12 cellular contexts compared by ENCODE assay signal in the genomic region with DNA sequence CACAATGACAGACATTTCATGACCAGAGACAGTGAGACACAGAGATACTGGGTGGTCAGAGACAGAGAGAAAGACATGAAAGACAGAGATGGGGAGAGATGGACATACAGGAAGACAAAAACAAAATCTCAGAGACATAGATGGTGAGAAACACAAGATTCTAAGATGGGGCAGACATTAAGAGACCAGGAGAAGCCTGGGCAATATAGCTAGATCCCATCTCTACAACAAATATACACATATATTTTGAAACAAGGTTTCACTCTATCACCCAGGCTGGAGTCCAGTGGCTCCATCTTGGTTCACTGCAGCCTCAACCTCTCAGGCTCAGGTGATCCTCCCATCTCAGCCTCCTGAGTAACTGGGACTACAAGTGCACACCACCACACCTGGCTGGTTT. TPM values are rescaled to one million over a fixed set of nuclear protein-coding genes. Genes with fewer than 3 reads are reported as not detected.
DNase-seq lines count a peak whose midpoint lies in the region; ATAC-seq and TF ChIP-seq lines count a peak whose summit lies in the region.
"Had no signal": no experiment of that assay in that cellular context is flagged by ENCODE, and none has a peak within 500 bp of the region (broad histone marks: within the 10 kb centered on the region; RNA-seq: fewer than 3 reads in every experiment).

No MANE protein-coding gene starts in this region.

- POLR2A ChIA-PET in MCF 10A (lab: Yijun Ruan, JAX): interaction anchor here (1.3 to 1.6 kb wide), 2 partner anchors 16 to 38 kb away, joined by 3 to 4 read pairs; partner anchors contain the start of gene ZNF48

- in situ Hi-C loops in mammary epithelial cell (cut with MboI; ENCODE audit: low sequenced_read_pairs in 2 of 2): no loop called here

- intact Hi-C loops in MCF 10A (cut with micrococcal nuclease): no loop called here
- intact Hi-C loops in mammary epithelial cell (cut with micrococcal nuclease): no loop called here

- H3K27me3 Mint-ChIP-seq in MCF 10A (ENCODE audit: insufficient read depth, unreplicated experiment): no peaks in the 10 kb centered on the region
- H3K27me3 Mint-ChIP-seq in endodermal cell (ENCODE audit: insufficient read depth): peaks cover 4% of the 10 kb centered on the region
- H3K27me3 Mint-ChIP-seq in stimulated activated naive CD8-positive, alpha-beta T cell treated with anti-CD3 and anti-CD28 coated beads, Interleukin-15, amount 100 ng/mL, for 72 hours: no peaks in the 10 kb centered on the region

- H3K36me3 ChIP-seq in mammary epithelial cell (ENCODE audit: insufficient read depth, low read length) (no peaks in the 10 kb centered on the region), endodermal cell (ENCODE audit: control insufficient read depth, insufficient read depth, low read length) (peaks cover 8% of the 10 kb centered on the region)

- no peak for ATAC-seq in stimulated activated naive CD8-positive, alpha-beta T cell treated with anti-CD3 and anti-CD28 coated beads, Interleukin-15, amount 100 ng/mL, for 72 hours

- TF ChIP-seq CTCF in MCF 10A (IDR thresholded peaks at IDR 0.05; ENCODE audit: unreplicated experiment): no peak
- TF ChIP-seq CTCF in mammary epithelial cell (conservative IDR thresholded peaks at IDR 0.05 in 1 of 2, IDR thresholded peaks at IDR 0.05 in 1 of 2; ENCODE audit: extremely low read depth in 1 of 2, insufficient read depth in 1 of 2, low read depth in 1 of 2, low read length in 2 of 2): no peak
- no peak for TF ChIP-seq CTCF in endodermal cell (conservative IDR thresholded peaks at IDR 0.05)

- H3K9ac ChIP-seq in mammary epithelial cell (ENCODE audit: insufficient read depth, low read length) (no peak overlapping the region), endodermal cell (ENCODE audit: extremely low read depth, low read length, poor library complexity, severe bottlenecking) (no peak overlapping the region)

- DNase-seq in MCF 10A (ENCODE audit: unreplicated experiment) (no peak), mammary epithelial cell (no peak), endodermal cell (no peak), cerebellar nuclear complex (lab: John Stamatoyannopoulos, UW) (no peak), NCI-H2171 (lab: John Stamatoyannopoulos, UW) (no peak)
- DNase-seq in stimulated activated naive CD8-positive, alpha-beta T cell treated with anti-CD3 and anti-CD28 coated beads, Interleukin-15, amount 100 ng/mL, for 72 hours: no peak
- DNase-seq in central memory CD4-positive, alpha-beta T cell: no peak
- DNase-seq: dorsolateral prefrontal cortex, mesendoderm, NCI-H2081 treated with DMSO at 0.1 percent for 48 hours had no signal

- H3K4me1 ChIP-seq in mammary epithelial cell (ENCODE audit: insufficient read depth, low read length) (peaks cover 16% of the 10 kb centered on the region), endodermal cell (ENCODE audit: control insufficient read depth, insufficient read depth, low read length) (peaks cover 6% of the 10 kb centered on the region)

- CTCF ChIA-PET in MCF 10A (lab: Yijun Ruan, JAX) (no interaction called here), mammary epithelial cell (lab: Charles Lee; ENCODE audit: low non-redundant PET) (no interaction called here)

- H3K4me1 Mint-ChIP-seq in MCF 10A (ENCODE audit: insufficient read depth, unreplicated experiment) (peaks cover 13% of the 10 kb centered on the region), endodermal cell (peaks cover 10% of the 10 kb centered on the region)
- peaks cover 85% of the 10 kb centered on the region for H3K4me1 Mint-ChIP-seq in stimulated activated naive CD8-positive, alpha-beta T cell treated with anti-CD3 and anti-CD28 coated beads, Interleukin-15, amount 100 ng/mL, for 72 hours

- H3K36me3 Mint-ChIP-seq in MCF 10A (ENCODE audit: insufficient read depth, unreplicated experiment): peaks cover 20% of the 10 kb centered on the region
- peaks cover 3% of the 10 kb centered on the region for H3K36me3 Mint-ChIP-seq in endodermal cell (ENCODE audit: low read depth)

- peak; percentile 14; the same call in 1 of the 2 replicates for TF ChIP-seq POLR2A in Raji (IDR thresholded peaks at IDR 0.05; ENCODE audit: insufficient read depth, low read depth, low read length)

- dilution Hi-C loops in mammary epithelial cell (cut with HindIII; ENCODE audit: low sequenced_read_pairs): no loop called here

- H3K4me3 Mint-ChIP-seq in MCF 10A (ENCODE audit: unreplicated experiment): peak overlapping the region; percentile 92
- peak overlapping the region; percentile 92 for H3K4me3 Mint-ChIP-seq in endodermal cell
- peak overlapping the region; percentile 99 to 100 for H3K4me3 Mint-ChIP-seq in stimulated activated naive CD8-positive, alpha-beta T cell treated with anti-CD3 and anti-CD28 coated beads, Interleukin-15, amount 100 ng/mL, for 72 hours

- H3K4me3 ChIP-seq in mammary epithelial cell (replicated peaks in 1 of 3; ENCODE audit: insufficient read depth in 1 of 3, low read depth in 2 of 3, low read length in 3 of 3) (no peak overlapping the region), endodermal cell (ENCODE audit: low read length) (no peak overlapping the region)

- H3K27ac ChIP-seq in mammary epithelial cell (ENCODE audit: insufficient read depth, low read depth, low read length) (no peak overlapping the region), endodermal cell (ENCODE audit: low read depth, low read length) (no peak overlapping the region)

- no peaks in the 10 kb centered on the region for H3K9me3 ChIP-seq in mammary epithelial cell (replicated peaks; ENCODE audit: insufficient read depth, low read length)
- H3K9me3 ChIP-seq in endodermal cell (ENCODE audit: control insufficient read depth, low read length): no peaks in the 10 kb centered on the region

- H3K79me2 ChIP-seq in mammary epithelial cell (ENCODE audit: insufficient read depth, low read length): peaks cover 7% of the 10 kb centered on the region

- BruUV-seq in MCF 10A (replicated peaks; lab: Mats Ljungman, UMichigan) (TSS peak; percentile 43), mammary epithelial cell (replicated peaks; lab: Mats Ljungman, UMichigan) (no TSS peak)

- H3K4me2 ChIP-seq in mammary epithelial cell (ENCODE audit: insufficient read depth, low read depth, low read length): no peak overlapping the region

- no peaks in the 10 kb centered on the region for H4K20me1 ChIP-seq in mammary epithelial cell (ENCODE audit: insufficient read depth, low read length)

- H2AFZ ChIP-seq in mammary epithelial cell (ENCODE audit: low read depth, low read length): no peak overlapping the region

- H3K9me3 Mint-ChIP-seq in MCF 10A (ENCODE audit: unreplicated experiment) (no peaks in the 10 kb centered on the region), endodermal cell (no peaks in the 10 kb centered on the region)
- H3K9me3 Mint-ChIP-seq in stimulated activated naive CD8-positive, alpha-beta T cell treated with anti-CD3 and anti-CD28 coated beads, Interleukin-15, amount 100 ng/mL, for 72 hours: no peaks in the 10 kb centered on the region

- H3K27me3 ChIP-seq in mammary epithelial cell (ENCODE audit: insufficient read depth, low read length): no peaks in the 10 kb centered on the region
- H3K27me3 ChIP-seq in endodermal cell (ENCODE audit: control insufficient read depth, insufficient read depth, low read length, poor library complexity, severe bottlenecking): no peaks in the 10 kb centered on the region
- H3K27me3 ChIP-seq: dorsolateral prefrontal cortex had no signal

- peak overlapping the region; percentile 99 for H3K27ac Mint-ChIP-seq in MCF 10A (ENCODE audit: low read depth, unreplicated experiment)
- no peak overlapping the region for H3K27ac Mint-ChIP-seq in endodermal cell
- peak overlapping the region in 1 of 2 donors; percentile 20 for H3K27ac Mint-ChIP-seq in stimulated activated naive CD8-positive, alpha-beta T cell treated with anti-CD3 and anti-CD28 coated beads, Interleukin-15, amount 100 ng/mL, for 72 hours

RNA-seq across cellular contexts. Expression of gene SEPTIN1, which starts 2.3 kb away (rescaled TPM):
- 1.3 and 1.7 TPM in 2 replicates for total RNA-seq in MCF 10A (2022)
- 1 to 10 TPM in 1 of 2 donors, not detected in 1; 2.0 TPM for total RNA-seq in mammary epithelial cell
- polyA plus RNA-seq in mammary epithelial cell: 0.03 TPM
- polyA minus RNA-seq in mammary epithelial cell: not detected
- 1 to 10 TPM; 1.1 to 2.3 TPM for total RNA-seq in endodermal cell
- 3.3 TPM for polyA plus RNA-seq in endodermal cell (2013, experiment 1 of 2)
- polyA plus RNA-seq in endodermal cell (2013, experiment 2 of 2): 2.0 TPM

RNA-seq across cellular contexts. Expression of gene MYL11, which starts 5.5 kb away (rescaled TPM):
- total RNA-seq in MCF 10A (2022): 1.2 and 1.6 TPM in 2 replicates
- total RNA-seq in mammary epithelial cell: not detected
- polyA plus RNA-seq in mammary epithelial cell: 0.29 TPM
- polyA minus RNA-seq in mammary epithelial cell: not detected
- total RNA-seq in endodermal cell: 1 to 10 TPM in 1 of 2 donors, not detected in 1; 1.2 TPM
- 0.64 TPM for polyA plus RNA-seq in endodermal cell (2013, experiment 1 of 2)
- 0.62 TPM for polyA plus RNA-seq in endodermal cell (2013, experiment 2 of 2)
- total RNA-seq: pulmonary artery endothelial cell had no signal

RNA-seq across cellular contexts. Expression of gene TBC1D10B, which starts 9.8 kb away (rescaled TPM):
- total RNA-seq in MCF 10A (2022) (46.5 and 48.0 TPM in 2 replicates), mammary epithelial cell (10 to 100 TPM; 27.3 to 45.5 TPM), endodermal cell (10 to 100 TPM; 30.7 to 36.3 TPM)
- polyA plus RNA-seq in mammary epithelial cell: 26.3 TPM
- polyA minus RNA-seq in mammary epithelial cell: 49.4 TPM
- 32.4 TPM for polyA plus RNA-seq in endodermal cell (2013, experiment 1 of 2)
- 27.8 TPM for polyA plus RNA-seq in endodermal cell (2013, experiment 2 of 2)

RNA-seq across cellular contexts. Expression of gene ZNF48, which starts 15.1 kb away (rescaled TPM):
- total RNA-seq in MCF 10A (2022) (11.0 and 12.4 TPM in 2 replicates), mammary epithelial cell (10 to 100 TPM in 1 of 2 donors, 1 to 10 TPM in 1; 8.8 to 17.7 TPM), endodermal cell (10 to 100 TPM; 40.1 to 58.4 TPM)
- polyA plus RNA-seq in mammary epithelial cell: 4.7 TPM
- polyA minus RNA-seq in mammary epithelial cell: 17.0 TPM
- polyA plus RNA-seq in endodermal cell (2013, experiment 1 of 2): 66.8 TPM
- polyA plus RNA-seq in endodermal cell (2013, experiment 2 of 2): 70.0 TPM

RNA-seq across cellular contexts. Expression of gene CD2BP2, which starts 25.0 kb away (rescaled TPM):
- total RNA-seq in MCF 10A (2022): 48.4 and 58.9 TPM in 2 replicates
- total RNA-seq in mammary epithelial cell: 10 to 100 TPM; 38.3 to 55.2 TPM
- polyA plus RNA-seq in mammary epithelial cell: 30.8 TPM
- 18.2 TPM for polyA minus RNA-seq in mammary epithelial cell
- total RNA-seq in endodermal cell: 10 to 100 TPM; 75.4 to 76.0 TPM
- polyA plus RNA-seq in endodermal cell (2013, experiment 1 of 2): 39.8 TPM
- polyA plus RNA-seq in endodermal cell (2013, experiment 2 of 2): 35.9 TPM
